Comparison of ENCODE assay signal across 1 cellular context in genomic region chr19:48362716-48363499, GRCh38.
A peak's percentile ranks its signal among the peaks of the same experiment; 100 is the strongest.
TF ChIP-seq lines count a peak whose summit lies in the region.

No MANE protein-coding gene starts in this region.

TF ChIP-seq in GM12878, 131 proteins besides CTCF, POLR2A, EP300 and RAD21 (continued from another document and continues in another):
- TF ChIP-seq ZNF592 (IDR thresholded peaks at IDR 0.05) (no peak), TCF3 (IDR thresholded peaks at IDR 0.05; ENCODE audit: borderline replicate concordance, insufficient read depth, low read depth, low read length) (no peak), PRDM15 (CRISPR knock-in tag; IDR thresholded peaks at IDR 0.05) (no peak), POU2F2 (IDR thresholded peaks at IDR 0.05; ENCODE audit: borderline replicate concordance, low read depth, low read length) (no peak), SMAD1 (IDR thresholded peaks at IDR 0.05; ENCODE audit: low read depth, partially characterized antibody) (no peak), IKZF1 (conservative IDR thresholded peaks at IDR 0.05) (peak; percentile 90), ZNF384 (IDR thresholded peaks at IDR 0.05; ENCODE audit: borderline replicate concordance, low read depth, low read length) (no peak), TBL1XR1 (IDR thresholded peaks at IDR 0.05; ENCODE audit: low read depth, low read length) (no peak), SIN3A (IDR thresholded peaks at IDR 0.05; ENCODE audit: low read depth, low read length) (0 out of 2 replicates have a peak, but pooled peaks have one; percentile 23), ATF3 (IDR thresholded peaks at IDR 0.05; ENCODE audit: borderline replicate concordance, extremely low read depth, low read depth, low read length) (no peak), MLLT1 (IDR thresholded peaks at IDR 0.05) (no peak), SMAD5 (IDR thresholded peaks at IDR 0.05; ENCODE audit: low read depth) (no peak), BCLAF1 (IDR thresholded peaks at IDR 0.05) (no peak), STAT3 (IDR thresholded peaks at IDR 0.05; ENCODE audit: low read depth, low read length) (no peak), MEF2A (IDR thresholded peaks at IDR 0.05; ENCODE audit: insufficient read depth, low read depth, low read length) (no peak), ATF7 (IDR thresholded peaks at IDR 0.05; ENCODE audit: low read depth) (no peak), GABPA (IDR thresholded peaks at IDR 0.05; ENCODE audit: low read depth) (no peak), SRF (IDR thresholded peaks at IDR 0.05; ENCODE audit: low read depth in 2 of 2, low read length in 2 of 2) (no peak), CUX1 (IDR thresholded peaks at IDR 0.05; ENCODE audit: insufficient replicate concordance, low read depth, low read length) (no peak), ETV6 (conservative IDR thresholded peaks at IDR 0.05 in 1 of 2, IDR thresholded peaks at IDR 0.05 in 1 of 2; ENCODE audit: borderline replicate concordance in 1 of 2, low read depth in 1 of 2) (no peak), BHLHE40 (IDR thresholded peaks at IDR 0.05; ENCODE audit: borderline replicate concordance in 1 of 2, low read depth in 2 of 2, low read length in 1 of 2) (0 out of 4 replicates have a peak, but pooled peaks of 1 of the 2 experiments have one; percentile 10), GATAD2B (conservative IDR thresholded peaks at IDR 0.05; ENCODE audit: low read depth) (no peak; the same call in 1 of the 2 replicates), SMC3 (IDR thresholded peaks at IDR 0.05; ENCODE audit: borderline replicate concordance, low read length) (no peak), FOXM1 (IDR thresholded peaks at IDR 0.05; ENCODE audit: low read depth, low read length) (no peak), BRCA1 (IDR thresholded peaks at IDR 0.05; ENCODE audit: low read depth, low read length) (no peak), REST (IDR thresholded peaks at IDR 0.05; ENCODE audit: low read depth, low read length) (no peak), NFYA (IDR thresholded peaks at IDR 0.05; ENCODE audit: borderline replicate concordance, low read depth, low read length) (no peak), SMARCA5 (IDR thresholded peaks at IDR 0.05) (no peak), KAT2A (conservative IDR thresholded peaks at IDR 0.05; ENCODE audit: control insufficient read depth, low read depth, low read length) (no peak), NRF1 (conservative IDR thresholded peaks at IDR 0.05; ENCODE audit: low read depth, low read length) (no peak), IKZF2 (IDR thresholded peaks at IDR 0.05) (0 out of 4 replicates have a peak, but pooled peaks have one; percentile 29 to 38), RBBP5 (conservative IDR thresholded peaks at IDR 0.05) (no peak), CREB1 (IDR thresholded peaks at IDR 0.05; ENCODE audit: low read depth) (peak; percentile 68), EZH2 (IDR thresholded peaks at IDR 0.05; ENCODE audit: borderline replicate concordance, control insufficient read depth, low read depth, low read length) (no peak), PAX8 (IDR thresholded peaks at IDR 0.05) (no peak), RAD51 (IDR thresholded peaks at IDR 0.05) (no peak), NR2C1 (IDR thresholded peaks at IDR 0.05) (no peak; the same call in 1 of the 2 replicates), DPF2 (IDR thresholded peaks at IDR 0.05) (0 out of 2 replicates have a peak, but pooled peaks have one; percentile 31), ZNF274 (IDR thresholded peaks at IDR 0.05; ENCODE audit: insufficient read depth, insufficient read length) (no peak), MEF2B (IDR thresholded peaks at IDR 0.05; ENCODE audit: partially characterized antibody, poor library complexity, severe bottlenecking) (no peak), SPI1 (IDR thresholded peaks at IDR 0.05; ENCODE audit: borderline replicate concordance, insufficient read depth, low read depth, low read length) (no peak)
